8 cellular contexts compared by ENCODE assay signal in the genomic region with DNA sequence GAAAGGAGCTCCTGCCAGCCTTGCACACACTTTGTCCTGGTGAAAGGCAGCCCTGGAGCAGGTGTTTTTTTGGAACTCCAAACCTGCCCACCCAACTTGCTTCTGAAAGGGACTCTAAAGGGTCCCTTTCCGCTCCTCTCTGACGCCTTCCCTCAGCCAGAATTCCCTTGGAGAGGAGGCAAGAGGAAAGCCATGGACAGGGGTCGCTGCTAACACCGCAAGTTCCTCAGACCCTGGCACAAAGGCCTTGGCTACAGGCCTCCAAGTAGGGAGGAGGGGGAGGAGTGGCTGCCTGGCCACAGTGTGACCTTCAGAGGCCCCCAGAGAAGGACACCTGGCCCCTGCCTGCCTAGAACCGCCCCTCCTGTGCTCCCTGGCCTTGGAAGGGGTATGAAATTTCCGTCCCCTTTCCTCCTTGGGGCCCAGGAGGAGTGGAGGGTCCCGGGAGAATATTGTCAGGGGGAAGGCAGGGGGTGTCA. TPM values are rescaled to one million over a fixed set of nuclear protein-coding genes. Genes with fewer than 3 reads are reported as not detected.
DNase-seq lines count a peak whose midpoint lies in the region; ATAC-seq lines count a peak whose summit lies in the region.

No MANE protein-coding gene starts in this region.

- H3K4me3 ChIP-seq in HUES64 (ENCODE audit: low read length) = peak overlapping the region; percentile 82
- peak overlapping the region; percentile 98 for H3K4me3 ChIP-seq in iPS-20b (ENCODE audit: low read length)

- H3K27me3 ChIP-seq in HUES64 (ENCODE audit: insufficient read depth, low read length) (no peaks in the 10 kb centered on the region), iPS-20b (ENCODE audit: insufficient read depth, low read length) (peaks cover 7% of the 10 kb centered on the region; the same call in 1 of the 2 replicates)

- H3K9ac ChIP-seq in HUES64 (ENCODE audit: low read depth, low read length) (peak overlapping the region; percentile 93), iPS-20b (ENCODE audit: low read depth, low read length) (peak overlapping the region; percentile 97)

- peak overlapping the region; percentile 52; the same call in 1 of the 2 replicates for H3K27ac ChIP-seq in HUES64 (ENCODE audit: low read depth, low read length)
- peak overlapping the region; percentile 60 for H3K27ac ChIP-seq in angular gyrus (ENCODE audit: low read depth, low read length)
- H3K27ac ChIP-seq in iPS-20b (ENCODE audit: low read length) = peak overlapping the region; percentile 54

- WGBS in HUES64 = 31% methylated on average over 7 of the region's 7 CpGs

- ATAC-seq in HG02973 (IDR thresholded peaks at IDR 0.05; ENCODE audit: unreplicated experiment) (no peak), GM18519 (IDR thresholded peaks at IDR 0.05; ENCODE audit: low FRiP score, unreplicated experiment) (no peak), GM21723 (IDR thresholded peaks at IDR 0.05; ENCODE audit: unreplicated experiment) (no peak)

- peaks cover 20% of the 10 kb centered on the region for H3K36me3 ChIP-seq in HUES64 (ENCODE audit: insufficient read depth, low read length)
- peaks cover 21% of the 10 kb centered on the region for H3K36me3 ChIP-seq in iPS-20b (ENCODE audit: insufficient read depth, low read depth, low read length)

- H3K9me3 ChIP-seq in HUES64 (ENCODE audit: insufficient read depth, low read depth, low read length) (no peaks in the 10 kb centered on the region), iPS-20b (ENCODE audit: insufficient read depth, low read depth, low read length) (no peaks in the 10 kb centered on the region)

- H3K4me1 ChIP-seq in HUES64 (ENCODE audit: insufficient read depth, low read length) (peaks cover 22% of the 10 kb centered on the region), iPS-20b (ENCODE audit: insufficient read depth, low read length) (peaks cover 32% of the 10 kb centered on the region)

- DNase-seq in Ammon's horn (ENCODE audit: low spot score) = peak; percentile 55
- DNase-seq in stimulated activated CD8-positive, alpha-beta memory T cell treated with anti-CD3 and anti-CD28 coated beads, Interleukin-4, amount 100 ng/mL, for 48 hours = peak; percentile 34

RNA-seq across cellular contexts. Expression of gene VEGFA, which starts 2.6 kb away (rescaled TPM):
- polyA plus RNA-seq in HUES64 (2013, experiment 1 of 2) = 16.1 TPM
- 24.3 TPM for polyA plus RNA-seq in HUES64 (2013, experiment 2 of 2)
